8 cellular contexts compared by ENCODE assay signal in the genomic region with DNA sequence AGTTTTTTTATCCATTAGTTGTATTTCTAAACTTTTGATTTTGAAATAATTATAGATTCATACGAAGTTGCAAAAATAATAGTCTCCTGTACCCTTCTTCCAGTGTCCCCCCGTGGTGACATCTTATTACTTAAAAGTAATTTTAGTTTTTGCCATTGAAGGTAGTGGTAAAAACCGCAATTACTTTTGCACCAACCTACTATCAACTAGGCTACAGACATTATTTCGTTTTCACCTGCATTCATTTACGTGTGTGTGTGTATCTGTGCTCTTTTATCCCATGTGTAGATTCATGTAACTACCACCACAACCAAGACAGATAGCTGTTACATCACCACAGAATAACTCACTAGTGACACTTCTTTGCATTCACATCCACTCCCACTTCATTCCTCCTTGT.
"Had no signal": no experiment of that assay in that cellular context is flagged by ENCODE, and none has a peak within 500 bp of the region (broad histone marks: within the 10 kb centered on the region; RNA-seq: fewer than 3 reads in every experiment).

No MANE protein-coding gene starts in this region.

- H3K4me3 ChIP-seq: GM23248, HAP-1 had no signal

- H3K27ac Mint-ChIP-seq: IgD-negative memory B cell had no signal

- DNase-seq: GM23248, GOT3, H7, KG1 had no signal

- H3K4me3 Mint-ChIP-seq: IgD-negative memory B cell had no signal

- H2AFZ ChIP-seq: GM23248 had no signal

- H3K9me3 ChIP-seq: HAP-1 had no signal

- H3K36me3 ChIP-seq: HAP-1 had no signal

- H3K9me3 Mint-ChIP-seq: IgD-negative memory B cell had no signal

- H3K27ac ChIP-seq: GM23248 had no signal

- FAIRE-seq: HTR-8/SVneo had no signal

- ATAC-seq: HCT116 had no signal

- H3K9ac ChIP-seq: GM23248 had no signal
